ENCODE assay signal across 18 cellular contexts in the genomic region with DNA sequence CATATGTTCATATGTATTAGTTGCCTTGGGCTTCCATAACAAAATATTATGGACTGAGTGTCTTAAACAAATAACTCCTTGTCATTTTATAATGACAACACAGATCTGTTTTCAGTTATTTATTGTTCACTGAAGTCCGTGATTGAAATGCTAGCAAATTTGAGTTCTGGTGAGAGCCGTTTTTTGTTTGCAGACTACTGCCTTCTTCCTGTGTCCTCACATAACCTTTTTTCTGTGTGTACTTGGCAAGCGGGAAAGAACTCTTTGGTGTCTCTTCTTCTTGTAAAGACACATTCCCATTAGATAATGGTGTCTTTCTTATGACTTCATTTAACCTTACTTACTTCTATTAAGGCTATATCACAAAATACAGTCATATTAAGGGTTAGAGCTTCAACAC.
DNase-seq lines count a peak whose midpoint lies in the region; ATAC-seq and TF ChIP-seq lines count a peak whose summit lies in the region.
"Had no signal": no experiment of that assay in that cellular context is flagged by ENCODE, and none has a peak within 500 bp of the region (broad histone marks: within the 10 kb centered on the region; RNA-seq: fewer than 3 reads in every experiment).

No MANE protein-coding gene starts in this region.

- peak overlapping the region; percentile 59 for H2AFZ ChIP-seq in SU-DHL-6 (ENCODE audit: low read depth, low read length, severe bottlenecking)

- no peak overlapping the region for H3K4me2 ChIP-seq in SU-DHL-6 (ENCODE audit: low read depth, low read length, poor library complexity, severe bottlenecking)
- H3K4me2 ChIP-seq: BLaER1 treated with 17β-estradiol and CSF1 and Interleukin-3, amounts not matched to agents 10 nM and 100 nM had no signal

- peaks cover 4 to 40% (median 15%) of the 10 kb centered on the region in 6 donors for H3K9me3 Mint-ChIP-seq in immature natural killer cell

- H3K36me3 ChIP-seq in SU-DHL-6 (ENCODE audit: low read length) (no peaks in the 10 kb centered on the region), heart right ventricle (no peaks in the 10 kb centered on the region)
- H3K36me3 ChIP-seq: BLaER1 treated with 17β-estradiol and CSF1 and Interleukin-3, amounts not matched to agents 10 nM and 100 nM had no signal

- 56 to 70% methylated on average over 3 of the region's 3 CpGs for WGBS in heart right ventricle, 2 donors

- H3K36me3 Mint-ChIP-seq in immature natural killer cell: no peaks in the 10 kb centered on the region
- H3K36me3 Mint-ChIP-seq: CD8-positive, alpha-beta T cell had no signal

- H3K27me3 ChIP-seq in SU-DHL-6 (ENCODE audit: low read length) (no peaks in the 10 kb centered on the region), heart right ventricle (no peaks in the 10 kb centered on the region)
- H3K27me3 ChIP-seq: BLaER1 treated with 17β-estradiol and CSF1 and Interleukin-3, amounts not matched to agents 10 nM and 100 nM had no signal

- no peaks in the 10 kb centered on the region for H3K4me1 ChIP-seq in heart right ventricle
- H3K4me1 ChIP-seq: BLaER1 treated with 17β-estradiol and CSF1 and Interleukin-3, amounts not matched to agents 10 nM and 100 nM had no signal

- DNase-seq in NCI-H1436 (lab: John Stamatoyannopoulos, UW) (peak; percentile 4), NCI-H1436 treated with DMSO at 0.1 percent for 48 hours (lab: John Stamatoyannopoulos, UW) (no peak), LNCaP clone FGC (ENCODE audit: low read depth) (peak; percentile 66), NCI-H774 (lab: John Stamatoyannopoulos, UW) (peak; percentile 14), immature natural killer cell (no peak), heart right ventricle (no peak)
- DNase-seq: Calu3; CD8-positive, alpha-beta T cell; DMS79 treated with DMSO at 0.1 percent for 48 hours; GF-D8; GOT3; H7; HFFc6 had no signal

- no peaks in the 10 kb centered on the region for H3F3A ChIP-seq in SU-DHL-6 (ENCODE audit: insufficient read depth)

- H3K9me2 ChIP-seq in SU-DHL-6 (replicated peaks; ENCODE audit: insufficient read depth, low read length): no peaks in the 10 kb centered on the region

- ATAC-seq in heart right ventricle (no peak), HG03108 (IDR thresholded peaks at IDR 0.05; ENCODE audit: unreplicated experiment) (no peak)
- ATAC-seq: CD8-positive, alpha-beta T cell; HCT116 had no signal

- peaks cover 5% of the 10 kb centered on the region; the same call in 1 of the 2 replicates for H3K9me3 ChIP-seq in SU-DHL-6 (ENCODE audit: insufficient read depth, low read length)
- peaks cover 0 to 11% (median 0%) of the 10 kb centered on the region in 11 donors for H3K9me3 ChIP-seq in heart right ventricle

- peaks cover 0 to 1% (median 0%) of the 10 kb centered on the region in 3 donors for H3K27me3 Mint-ChIP-seq in immature natural killer cell (ENCODE audit: low read depth in 3 of 3)
- H3K27me3 Mint-ChIP-seq: B cell had no signal

- no peaks in the 10 kb centered on the region for H3K4me1 Mint-ChIP-seq in immature natural killer cell
- H3K4me1 Mint-ChIP-seq: B cell had no signal

- TF ChIP-seq CTCF in LNCaP clone FGC (IDR thresholded peaks at IDR 0.05; ENCODE audit: control insufficient read depth, extremely low read depth, insufficient read depth) (no peak), SU-DHL-6 (IDR thresholded peaks at IDR 0.05; ENCODE audit: insufficient read depth, low read length, poor library complexity, severe bottlenecking) (no peak), heart right ventricle (IDR thresholded peaks at IDR 0.05) (no peak)

- H3K9ac ChIP-seq in SU-DHL-6 (ENCODE audit: low read length): no peak overlapping the region
- H3K9ac ChIP-seq: BLaER1 treated with 17β-estradiol and CSF1 and Interleukin-3, amounts not matched to agents 10 nM and 100 nM had no signal

- H3K27ac ChIP-seq in SU-DHL-6 (ENCODE audit: low read depth, low read length) (no peak overlapping the region), heart right ventricle (no peak overlapping the region)
- H3K27ac ChIP-seq: BLaER1 treated with 17β-estradiol and CSF1 and Interleukin-3, amounts not matched to agents 10 nM and 100 nM had no signal

- no peak overlapping the region for H3K4me3 Mint-ChIP-seq in immature natural killer cell
- H3K4me3 Mint-ChIP-seq: B cell; CD8-positive, alpha-beta T cell; HFFc6 had no signal

- H3K4me3 ChIP-seq in LNCaP clone FGC (ENCODE audit: low read depth, low read length) (no peak overlapping the region), SU-DHL-6 (ENCODE audit: insufficient read depth, low read length, poor library complexity, severe bottlenecking) (no peak overlapping the region), heart right ventricle (no peak overlapping the region)
- H3K4me3 ChIP-seq: BLaER1 treated with 17β-estradiol and CSF1 and Interleukin-3, amounts not matched to agents 10 nM and 100 nM had no signal

- H3K27ac Mint-ChIP-seq in immature natural killer cell: no peak overlapping the region
- H3K27ac Mint-ChIP-seq: B cell; CD8-positive, alpha-beta T cell; HFFc6 had no signal

- no peaks in the 10 kb centered on the region for H3K79me2 ChIP-seq in SU-DHL-6 (ENCODE audit: insufficient read depth, low read length)

- intact Hi-C loops in heart right ventricle (cut with DNase I): no loop called here

- H4K20me1 ChIP-seq in SU-DHL-6 (ENCODE audit: low read depth, low read length): no peaks in the 10 kb centered on the region
- H4K20me1 ChIP-seq: BLaER1 treated with 17β-estradiol and CSF1 and Interleukin-3, amounts not matched to agents 10 nM and 100 nM had no signal

Comparison
In these comparisons a context has a peak if more than half of its experiments do, and no peak if none do; other contexts are left out.
1. DNase-seq: peak in NCI-H1436 (single experiment), LNCaP clone FGC (single experiment) and NCI-H774 (single experiment); none in NCI-H1436 treated with DMSO at 0.1 percent for 48 hours (single experiment), immature natural killer cell (0 of 3) and heart right ventricle (0 of 2).